ENCODE assay signal across 9 cellular contexts in genomic region chr2:69253893-69254292, GRCh38.
DNase-seq lines count a peak whose midpoint lies in the region; ATAC-seq and TF ChIP-seq lines count a peak whose summit lies in the region.
"Had no signal": no experiment of that assay in that cellular context is flagged by ENCODE, and none has a peak within 500 bp of the region (broad histone marks: within the 10 kb centered on the region; RNA-seq: fewer than 3 reads in every experiment).

No MANE protein-coding gene starts in this region.

- no peaks in the 10 kb centered on the region for H4K20me1 ChIP-seq in OCI-LY7 (ENCODE audit: insufficient read depth, low read length)

- CTCF ChIA-PET in OCI-LY7 (lab: Charles Lee; ENCODE audit: unreplicated experiment): no interaction called here

- intact Hi-C loops in OCI-LY7 (cut with micrococcal nuclease; ENCODE audit: unreplicated experiment): no loop called here

- ATAC-seq in HG03520 (IDR thresholded peaks at IDR 0.05; ENCODE audit: unreplicated experiment): no peak

- H3K4me3 ChIP-seq in retinal pigment epithelial cell (ENCODE audit: low read length) (no peak overlapping the region), OCI-LY7 (ENCODE audit: low read depth, low read length, poor library complexity, severe bottlenecking) (no peak overlapping the region)

- TF ChIP-seq CTCF in retinal pigment epithelial cell (conservative IDR thresholded peaks at IDR 0.05; ENCODE audit: low read depth, low read length): no peak
- TF ChIP-seq CTCF in GM13976 (IDR thresholded peaks at IDR 0.05; ENCODE audit: borderline replicate concordance, control extremely low read depth, extremely low read depth, insufficient read depth, missing control alignments): no peak
- TF ChIP-seq CTCF in OCI-LY7 (conservative IDR thresholded peaks at IDR 0.05; ENCODE audit: low read length): no peak

- POLR2A ChIA-PET in OCI-LY7 (lab: Charles Lee): no interaction called here

- no peak overlapping the region for H3K4me2 ChIP-seq in OCI-LY7 (ENCODE audit: low read length)

- DNase-seq in EL: peak; percentile 99
- peak; percentile 67 for DNase-seq in T1000 (lab: John Stamatoyannopoulos, UW)
- peak; percentile 50 for DNase-seq in globus pallidus (ENCODE audit: low spot score)
- peak; percentile 100 for DNase-seq in retinal pigment epithelial cell (ENCODE audit: low read depth)
- no peak for DNase-seq in GM13976 (ENCODE audit: low spot score)
- DNase-seq in islet precursor cell: no peak
- DNase-seq in OCI-LY7 (ENCODE audit: low spot score): no peak
- DNase-seq: NCI-H1417 treated with DMSO at 0.1 percent for 48 hours had no signal

- no peaks in the 10 kb centered on the region for H3K79me2 ChIP-seq in OCI-LY7 (ENCODE audit: insufficient read depth, low read depth, low read length)

- H3K4me1 ChIP-seq in OCI-LY7 (ENCODE audit: insufficient read depth, low read length, poor library complexity, severe bottlenecking): no peaks in the 10 kb centered on the region

- H3K27ac ChIP-seq in OCI-LY7 (ENCODE audit: low read depth, low read length, poor library complexity, severe bottlenecking): no peak overlapping the region

- H3K9me2 ChIP-seq in OCI-LY7 (ENCODE audit: insufficient read depth, low read length): no peaks in the 10 kb centered on the region

- no peaks in the 10 kb centered on the region for H3K36me3 ChIP-seq in OCI-LY7 (ENCODE audit: insufficient read depth, low read length)

- no TSS peak for BruUV-seq in OCI-LY7 (replicated peaks; lab: Mats Ljungman, UMichigan)

- in situ Hi-C loops in GM13976 (cut with MboI; ENCODE audit: low sequenced_read_pairs, unreplicated experiment): no loop called here

- no peaks in the 10 kb centered on the region for H3K9me3 ChIP-seq in OCI-LY7 (ENCODE audit: low read length)

- H2AFZ ChIP-seq in OCI-LY7 (ENCODE audit: low read length): no peak overlapping the region

Comparison
In these comparisons a context has a peak if more than half of its experiments do, and no peak if none do; other contexts are left out.
1. DNase-seq: peak in EL (single experiment), T1000 (single experiment), globus pallidus (single experiment) and retinal pigment epithelial cell (single experiment); none in GM13976 (single experiment), islet precursor cell (single experiment) and OCI-LY7 (single experiment).